1 cellular context compared by ENCODE assay signal in the genomic region with DNA sequence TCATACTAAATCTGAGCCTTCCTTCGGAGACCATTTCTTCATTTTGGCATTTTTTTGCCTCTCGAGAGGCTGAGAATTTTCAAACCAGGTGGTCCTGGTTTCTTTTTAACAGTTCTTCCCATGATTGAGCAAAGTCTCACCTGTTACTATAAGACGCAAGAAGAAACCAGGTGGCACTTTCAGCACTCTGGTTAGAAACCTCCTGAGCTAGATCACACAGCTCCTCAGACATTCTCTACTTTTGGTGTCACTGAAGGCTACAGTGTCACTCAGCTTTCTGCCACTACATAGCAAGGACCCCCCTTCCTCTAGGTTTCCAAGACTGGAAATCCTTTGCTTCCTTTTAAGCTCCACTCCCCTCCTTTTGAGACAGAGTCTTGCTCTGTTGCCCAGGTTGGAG.
TF ChIP-seq lines count a peak whose summit lies in the region.

No MANE protein-coding gene starts in this region.

TF ChIP-seq in HepG2, 621 proteins besides CTCF, POLR2A, EP300 and RAD21:
- TF ChIP-seq ZNF256 (CRISPR knock-in tag; conservative IDR thresholded peaks at IDR 0.05) (peak; percentile 91), ZNF121 (CRISPR knock-in tag; IDR thresholded peaks at IDR 0.05) (0 out of 2 replicates have a peak, but pooled peaks have one; percentile 32)
- TF ChIP-seq, protein P1, sequence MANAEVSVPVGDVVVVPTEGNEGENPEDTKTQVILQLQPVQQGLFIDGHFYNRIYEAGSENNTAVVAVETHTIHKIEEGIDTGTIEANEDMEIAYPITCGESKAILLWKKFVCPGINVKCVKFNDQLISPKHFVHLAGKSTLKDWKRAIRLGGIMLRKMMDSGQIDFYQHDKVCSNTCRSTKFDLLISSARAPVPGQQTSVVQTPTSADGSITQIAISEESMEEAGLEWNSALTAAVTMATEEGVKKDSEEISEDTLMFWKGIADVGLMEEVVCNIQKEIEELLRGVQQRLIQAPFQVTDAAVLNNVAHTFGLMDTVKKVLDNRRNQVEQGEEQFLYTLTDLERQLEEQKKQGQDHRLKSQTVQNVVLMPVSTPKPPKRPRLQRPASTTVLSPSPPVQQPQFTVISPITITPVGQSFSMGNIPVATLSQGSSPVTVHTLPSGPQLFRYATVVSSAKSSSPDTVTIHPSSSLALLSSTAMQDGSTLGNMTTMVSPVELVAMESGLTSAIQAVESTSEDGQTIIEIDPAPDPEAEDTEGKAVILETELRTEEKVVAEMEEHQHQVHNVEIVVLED (CRISPR knock-in tag; IDR thresholded peaks at IDR 0.05; ENCODE audit: borderline replicate concordance) = no peak
- TF ChIP-seq, protein P2, sequence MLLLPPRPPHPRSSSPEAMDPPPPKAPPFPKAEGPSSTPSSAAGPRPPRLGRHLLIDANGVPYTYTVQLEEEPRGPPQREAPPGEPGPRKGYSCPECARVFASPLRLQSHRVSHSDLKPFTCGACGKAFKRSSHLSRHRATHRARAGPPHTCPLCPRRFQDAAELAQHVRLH (CRISPR knock-in tag; IDR thresholded peaks at IDR 0.05; ENCODE audit: borderline replicate concordance, low read depth) = no peak
